In the genomic region with DNA sequence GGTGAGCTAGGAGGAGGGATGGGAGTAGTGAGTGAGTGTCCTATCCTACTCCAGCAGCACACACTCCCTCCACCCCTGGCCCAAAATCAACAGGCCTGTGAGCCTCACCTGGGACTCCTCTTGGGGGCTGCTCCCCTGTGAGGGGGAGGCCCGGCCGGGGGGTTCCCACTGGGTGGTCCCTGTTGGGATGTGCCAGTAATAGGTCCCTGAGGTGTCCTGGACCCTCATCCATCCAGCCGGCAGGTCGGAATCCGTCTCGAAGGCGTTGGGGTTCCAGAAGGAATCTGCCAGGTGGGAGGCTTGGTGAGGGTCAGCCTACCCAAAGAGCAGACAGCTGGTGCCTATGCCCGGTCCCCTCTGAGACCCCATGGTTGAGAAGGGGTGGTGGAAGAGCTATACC, we compare ENCODE assay signal across 16 cellular contexts. TPM values are rescaled to one million over a fixed set of nuclear protein-coding genes. Genes with fewer than 3 reads are reported as not detected.
DNase-seq lines count a peak whose midpoint lies in the region; ATAC-seq and TF ChIP-seq lines count a peak whose summit lies in the region.
"Had no signal": no experiment of that assay in that cellular context is flagged by ENCODE, and none has a peak within 500 bp of the region (broad histone marks: within the 10 kb centered on the region; RNA-seq: fewer than 3 reads in every experiment).

No MANE protein-coding gene starts in this region.

- H3K27ac ChIP-seq in CD4-positive, alpha-beta T cell (ENCODE audit: low read depth, low read length), result peak overlapping the region; percentile 91
- peak overlapping the region; percentile 84 for H3K27ac ChIP-seq in DOHH2 (ENCODE audit: low read depth, low read length)
- no peak overlapping the region for H3K27ac ChIP-seq in SJCRH30
- H3K27ac ChIP-seq: PC-9, right lobe of liver, thyroid gland had no signal

- no peaks in the 10 kb centered on the region for H3K9me2 ChIP-seq in DOHH2 (replicated peaks; ENCODE audit: control insufficient read depth, low read length)

- H3K9me3 Mint-ChIP-seq in CD4-positive, alpha-beta T cell, result no peaks in the 10 kb centered on the region
- H3K9me3 Mint-ChIP-seq in activated T-helper 2 cell treated with anti-CD3 and anti-CD28 coated beads, Interferon-gamma antibody, Interleukin-2, Interleukin-4, amounts not matched to agents 10 μg/mL and 5 μg/mL and 100 μg/mL, durations not matched to agents 14 hours and 24 hours and 36 hours, result no peaks in the 10 kb centered on the region
- no peaks in the 10 kb centered on the region for H3K9me3 Mint-ChIP-seq in natural killer cell treated with Interleukin-12 subunit alpha and Interleukin-12 subunit beta and Interleukin-15 and Interleukin-18, amount 100 ng/mL, for 72 hours
- H3K9me3 Mint-ChIP-seq: mesothelial cell of epicardium had no signal

- peaks cover 73% of the 10 kb centered on the region for H3K36me3 Mint-ChIP-seq in CD4-positive, alpha-beta T cell (ENCODE audit: low read depth)
- peaks cover 30% of the 10 kb centered on the region for H3K36me3 Mint-ChIP-seq in activated T-helper 2 cell treated with anti-CD3 and anti-CD28 coated beads, Interferon-gamma antibody, Interleukin-2, Interleukin-4, amounts not matched to agents 10 μg/mL and 5 μg/mL and 100 μg/mL, durations not matched to agents 14 hours and 24 hours and 36 hours (ENCODE audit: low read depth)
- H3K36me3 Mint-ChIP-seq in natural killer cell treated with Interleukin-12 subunit alpha and Interleukin-12 subunit beta and Interleukin-15 and Interleukin-18, amount 100 ng/mL, for 72 hours, result no peaks in the 10 kb centered on the region

- H3K27ac Mint-ChIP-seq in CD4-positive, alpha-beta T cell, result peak overlapping the region; percentile 97
- H3K27ac Mint-ChIP-seq in activated T-helper 2 cell treated with anti-CD3 and anti-CD28 coated beads, Interferon-gamma antibody, Interleukin-2, Interleukin-4, amounts not matched to agents 10 μg/mL and 5 μg/mL and 100 μg/mL, durations not matched to agents 14 hours and 24 hours and 36 hours, result peak overlapping the region; percentile 93
- peak overlapping the region in 1 of 2 donors; percentile 90 for H3K27ac Mint-ChIP-seq in natural killer cell treated with Interleukin-12 subunit alpha and Interleukin-12 subunit beta and Interleukin-15 and Interleukin-18, amount 100 ng/mL, for 72 hours
- H3K27ac Mint-ChIP-seq: mesothelial cell of epicardium had no signal

- no peaks in the 10 kb centered on the region for H3K36me3 ChIP-seq in DOHH2 (ENCODE audit: control insufficient read depth, low read length)
- no peaks in the 10 kb centered on the region for H3K36me3 ChIP-seq in SJCRH30
- H3K36me3 ChIP-seq: right lobe of liver, thyroid gland had no signal

- no peak for ATAC-seq in CD4-positive, alpha-beta T cell (ENCODE audit: poor library complexity)
- ATAC-seq in natural killer cell treated with Interleukin-12 subunit alpha and Interleukin-12 subunit beta and Interleukin-15 and Interleukin-18, amount 100 ng/mL, for 72 hours, result no peak
- ATAC-seq in HG02884 (IDR thresholded peaks at IDR 0.05; ENCODE audit: unreplicated experiment) (no peak), GM19351 (IDR thresholded peaks at IDR 0.05; ENCODE audit: unreplicated experiment) (no peak)

- H4K20me1 ChIP-seq in DOHH2 (ENCODE audit: control insufficient read depth, insufficient read depth, low read depth, low read length), result no peaks in the 10 kb centered on the region; the same call in 1 of the 2 replicates

- peak overlapping the region; percentile 84 for H3K4me3 Mint-ChIP-seq in CD4-positive, alpha-beta T cell
- no peak overlapping the region for H3K4me3 Mint-ChIP-seq in activated T-helper 2 cell treated with anti-CD3 and anti-CD28 coated beads, Interferon-gamma antibody, Interleukin-2, Interleukin-4, amounts not matched to agents 10 μg/mL and 5 μg/mL and 100 μg/mL, durations not matched to agents 14 hours and 24 hours and 36 hours (ENCODE audit: low read depth)
- H3K4me3 Mint-ChIP-seq in natural killer cell treated with Interleukin-12 subunit alpha and Interleukin-12 subunit beta and Interleukin-15 and Interleukin-18, amount 100 ng/mL, for 72 hours, result peak overlapping the region; percentile 80
- H3K4me3 Mint-ChIP-seq: mesothelial cell of epicardium had no signal

- no peak for TF ChIP-seq CTCF in CD4-positive, alpha-beta T cell (IDR thresholded peaks at IDR 0.05)
- TF ChIP-seq CTCF in DOHH2 (IDR thresholded peaks at IDR 0.05; ENCODE audit: low read depth, low read length, poor library complexity, severe bottlenecking), result no peak

- no peaks in the 10 kb centered on the region for H3K79me2 ChIP-seq in DOHH2 (ENCODE audit: control insufficient read depth, low read length)

- H3K9me3 ChIP-seq in CD4-positive, alpha-beta T cell (ENCODE audit: control insufficient read depth, low read length), result no peaks in the 10 kb centered on the region
- H3K9me3 ChIP-seq in DOHH2 (ENCODE audit: control insufficient read depth, insufficient read depth, low read length) (no peaks in the 10 kb centered on the region), SJCRH30 (replicated peaks) (no peaks in the 10 kb centered on the region)
- H3K9me3 ChIP-seq: right lobe of liver, thyroid gland had no signal

- no peak for DNase-seq in CD4-positive, alpha-beta T cell
- no peak for DNase-seq in activated T-helper 2 cell treated with anti-CD3 and anti-CD28 coated beads, Interferon-gamma antibody, Interleukin-2, Interleukin-4, amounts not matched to agents 10 μg/mL and 5 μg/mL and 100 μg/mL, durations not matched to agents 14 hours and 24 hours and 36 hours (ENCODE audit: low spot score)
- no peak for DNase-seq in natural killer cell treated with Interleukin-12 subunit alpha and Interleukin-12 subunit beta and Interleukin-15 and Interleukin-18, amount 100 ng/mL, for 72 hours (ENCODE audit: low spot score)
- DNase-seq in SJCRH30, result no peak
- DNase-seq: hippocampal formation, kidney glomerular epithelial cell, NCI-H1048, NCI-H69, PC-9, right lobe of liver, thyroid gland had no signal

- peak overlapping the region; percentile 70 for H3K4me3 ChIP-seq in DOHH2 (ENCODE audit: low read length)
- no peak overlapping the region for H3K4me3 ChIP-seq in SJCRH30
- H3K4me3 ChIP-seq: PC-9, right lobe of liver, thyroid gland had no signal

- no peaks in the 10 kb centered on the region for H3K27me3 Mint-ChIP-seq in CD4-positive, alpha-beta T cell
- no peaks in the 10 kb centered on the region for H3K27me3 Mint-ChIP-seq in activated T-helper 2 cell treated with anti-CD3 and anti-CD28 coated beads, Interferon-gamma antibody, Interleukin-2, Interleukin-4, amounts not matched to agents 10 μg/mL and 5 μg/mL and 100 μg/mL, durations not matched to agents 14 hours and 24 hours and 36 hours (ENCODE audit: low read depth)
- H3K27me3 Mint-ChIP-seq in natural killer cell treated with Interleukin-12 subunit alpha and Interleukin-12 subunit beta and Interleukin-15 and Interleukin-18, amount 100 ng/mL, for 72 hours, result no peaks in the 10 kb centered on the region

- POLR2A ChIA-PET in CD4-positive, alpha-beta T cell (lab: Charles Lee), result interaction anchor here (1.0 to 8.6 kb wide), 17 partner anchors 9 to 280 kb away, joined by 3 to 253 read pairs (median 8); a partner anchor contains a TSS

- H3K4me1 Mint-ChIP-seq in CD4-positive, alpha-beta T cell (ENCODE audit: low read depth), result peaks cover 93% of the 10 kb centered on the region
- peaks cover 60% of the 10 kb centered on the region for H3K4me1 Mint-ChIP-seq in activated T-helper 2 cell treated with anti-CD3 and anti-CD28 coated beads, Interferon-gamma antibody, Interleukin-2, Interleukin-4, amounts not matched to agents 10 μg/mL and 5 μg/mL and 100 μg/mL, durations not matched to agents 14 hours and 24 hours and 36 hours (ENCODE audit: low read depth)
- peaks cover 44 to 51% of the 10 kb centered on the region in 2 donors for H3K4me1 Mint-ChIP-seq in natural killer cell treated with Interleukin-12 subunit alpha and Interleukin-12 subunit beta and Interleukin-15 and Interleukin-18, amount 100 ng/mL, for 72 hours (ENCODE audit: low read depth in 2 of 2)
- H3K4me1 Mint-ChIP-seq: mesothelial cell of epicardium had no signal

- intact Hi-C loops in CD4-positive, alpha-beta T cell (cut with DNase I, micrococcal nuclease), result loop anchor here in 1 of 2 experiments (1.0 kb wide), 1 partner anchor 15 kb away; no protein-coding TSS in a partner anchor
- intact Hi-C loops in activated T-helper 2 cell treated with anti-CD3 and anti-CD28 coated beads, Interferon-gamma antibody, Interleukin-2, Interleukin-4, amounts not matched to agents 10 μg/mL and 5 μg/mL and 100 μg/mL, durations not matched to agents 14 hours and 24 hours and 36 hours (cut with micrococcal nuclease), result loop anchor here (5.0 kb wide), 1 partner anchor 81 kb away; a partner anchor contains a TSS

- H3K27me3 ChIP-seq in CD4-positive, alpha-beta T cell (ENCODE audit: control insufficient read depth, insufficient read depth, low read length), result no peaks in the 10 kb centered on the region
- no peaks in the 10 kb centered on the region for H3K27me3 ChIP-seq in DOHH2 (ENCODE audit: control insufficient read depth, low read length)
- H3K27me3 ChIP-seq in SJCRH30, result no peaks in the 10 kb centered on the region
- H3K27me3 ChIP-seq: right lobe of liver, thyroid gland had no signal

- peak overlapping the region; percentile 93 for H3K4me2 ChIP-seq in DOHH2 (ENCODE audit: low read length)
- H3K4me2 ChIP-seq: PC-9 had no signal

- CTCF ChIA-PET in CD4-positive, alpha-beta T cell (lab: Charles Lee), result interaction anchor here (1.2 to 4.8 kb wide), 6 partner anchors 10 to 83 kb away, joined by 3 to 26 read pairs (median 8); a partner anchor contains a TSS

- H3K4me1 ChIP-seq in DOHH2 (ENCODE audit: control insufficient read depth, low read length) (peaks cover 36% of the 10 kb centered on the region), SJCRH30 (no peaks in the 10 kb centered on the region)
- H3K4me1 ChIP-seq: right lobe of liver, thyroid gland had no signal

- H3F3A ChIP-seq in DOHH2 (ENCODE audit: control insufficient read depth, insufficient read depth), result no peaks in the 10 kb centered on the region

RNA-seq across cellular contexts. Expression of a gene that starts 13.3 kb away (rescaled TPM):
- 10 to 100 TPM; 70.9 to 75.0 TPM for total RNA-seq in CD4-positive, alpha-beta T cell
- 15.4 and 16.0 TPM in 2 replicates for total RNA-seq in activated T-helper 2 cell treated with anti-CD3 and anti-CD28 coated beads, Interferon-gamma antibody, Interleukin-2, Interleukin-4, amounts not matched to agents 10 μg/mL and 5 μg/mL and 100 μg/mL, durations not matched to agents 14 hours and 24 hours and 36 hours
- 10 to 100 TPM; 26.4 to 29.1 TPM for total RNA-seq in natural killer cell treated with Interleukin-12 subunit alpha and Interleukin-12 subunit beta and Interleukin-15 and Interleukin-18, amount 100 ng/mL, for 72 hours
- total RNA-seq in SJCRH30 (2014; rRNA removed; shearing (Covaris generic)), result 12.0 and 13.0 TPM in 2 replicates

RNA-seq across cellular contexts. Expression of a gene that starts 15.4 kb away (rescaled TPM):
- total RNA-seq in CD4-positive, alpha-beta T cell, result 100 to 1,000 TPM; 182 to 184 TPM
- total RNA-seq in activated T-helper 2 cell treated with anti-CD3 and anti-CD28 coated beads, Interferon-gamma antibody, Interleukin-2, Interleukin-4, amounts not matched to agents 10 μg/mL and 5 μg/mL and 100 μg/mL, durations not matched to agents 14 hours and 24 hours and 36 hours, result 31.0 and 33.0 TPM in 2 replicates
- total RNA-seq in natural killer cell treated with Interleukin-12 subunit alpha and Interleukin-12 subunit beta and Interleukin-15 and Interleukin-18, amount 100 ng/mL, for 72 hours, result 10 to 100 TPM; 25.5 to 27.5 TPM
- total RNA-seq in SJCRH30 (2014; rRNA removed; shearing (Covaris generic)), result 19.6 and 20.2 TPM in 2 replicates

RNA-seq across cellular contexts. Expression of a gene that starts 37.2 kb away (rescaled TPM):
- under 1 TPM; 0.52 to 0.87 TPM for total RNA-seq in CD4-positive, alpha-beta T cell
- total RNA-seq in activated T-helper 2 cell treated with anti-CD3 and anti-CD28 coated beads, Interferon-gamma antibody, Interleukin-2, Interleukin-4, amounts not matched to agents 10 μg/mL and 5 μg/mL and 100 μg/mL, durations not matched to agents 14 hours and 24 hours and 36 hours, result 0.46 and 0.50 TPM in 2 replicates
- total RNA-seq in natural killer cell treated with Interleukin-12 subunit alpha and Interleukin-12 subunit beta and Interleukin-15 and Interleukin-18, amount 100 ng/mL, for 72 hours, result under 1 TPM; 0.76 to 0.92 TPM
- total RNA-seq in SJCRH30 (2014; rRNA removed; shearing (Covaris generic)), result not detected in 2 replicates
- total RNA-seq: fibroblast of villous mesenchyme had no signal
